Comparison of ENCODE assay signal across 8 cellular contexts in genomic region chr2:22355816-22356433, GRCh38.
DNase-seq lines count a peak whose midpoint lies in the region; ATAC-seq and TF ChIP-seq lines count a peak whose summit lies in the region.

No MANE protein-coding gene starts in this region.

- TF ChIP-seq CTCF in OCI-LY7 (conservative IDR thresholded peaks at IDR 0.05; ENCODE audit: low read length), result peak; percentile 94
- peak; percentile 44 to 74 (median 73) for TF ChIP-seq CTCF in ascending aorta (IDR thresholded peaks at IDR 0.05)

- H3K27me3 Mint-ChIP-seq in stimulated activated memory B cell treated with anti-CD40 and anti-IgM and Interleukin-4, amounts not matched to agents 10 μg/mL and 1 μg/mL and 100 μg/mL, for 72 hours, result no peaks in the 10 kb centered on the region

- no TSS peak for BruUV-seq in OCI-LY7 (replicated peaks; lab: Mats Ljungman, UMichigan)

- H3K4me1 ChIP-seq in OCI-LY7 (ENCODE audit: insufficient read depth, low read length, poor library complexity, severe bottlenecking) (no peaks in the 10 kb centered on the region), ascending aorta (no peaks in the 10 kb centered on the region)

- no peaks in the 10 kb centered on the region for H3K9me3 Mint-ChIP-seq in stimulated activated memory B cell treated with anti-CD40 and anti-IgM and Interleukin-4, amounts not matched to agents 10 μg/mL and 1 μg/mL and 100 μg/mL, for 72 hours

- H3K4me3 ChIP-seq in OCI-LY7 (ENCODE audit: low read depth, low read length, poor library complexity, severe bottlenecking) (no peak overlapping the region), ascending aorta (no peak overlapping the region)

- H3K27me3 ChIP-seq in ascending aorta, result no peaks in the 10 kb centered on the region

- ATAC-seq in Right ventricle myocardium superior (ENCODE audit: poor library complexity) (peak; percentile 58), HG02678 (IDR thresholded peaks at IDR 0.05; ENCODE audit: unreplicated experiment) (peak; percentile 84)
- ATAC-seq in stimulated activated memory B cell treated with anti-CD40 and anti-IgM and Interleukin-4, amounts not matched to agents 10 μg/mL and 1 μg/mL and 100 μg/mL, for 72 hours, result no peak

- H3K4me1 Mint-ChIP-seq in stimulated activated memory B cell treated with anti-CD40 and anti-IgM and Interleukin-4, amounts not matched to agents 10 μg/mL and 1 μg/mL and 100 μg/mL, for 72 hours, result no peaks in the 10 kb centered on the region

- H2AFZ ChIP-seq in OCI-LY7 (ENCODE audit: low read length), result no peak overlapping the region

- no peaks in the 10 kb centered on the region for H3K79me2 ChIP-seq in OCI-LY7 (ENCODE audit: insufficient read depth, low read depth, low read length)

- H3K9me3 ChIP-seq in OCI-LY7 (ENCODE audit: low read length) (no peaks in the 10 kb centered on the region), ascending aorta (no peaks in the 10 kb centered on the region)

- H3K27ac Mint-ChIP-seq in stimulated activated memory B cell treated with anti-CD40 and anti-IgM and Interleukin-4, amounts not matched to agents 10 μg/mL and 1 μg/mL and 100 μg/mL, for 72 hours, result no peak overlapping the region

- no peak overlapping the region for H3K4me2 ChIP-seq in OCI-LY7 (ENCODE audit: low read length)

- no peaks in the 10 kb centered on the region for H3K36me3 Mint-ChIP-seq in stimulated activated memory B cell treated with anti-CD40 and anti-IgM and Interleukin-4, amounts not matched to agents 10 μg/mL and 1 μg/mL and 100 μg/mL, for 72 hours

- H3K27ac ChIP-seq in OCI-LY7 (ENCODE audit: low read depth, low read length, poor library complexity, severe bottlenecking) (no peak overlapping the region), ascending aorta (no peak overlapping the region)

- CTCF ChIA-PET in OCI-LY7 (lab: Charles Lee; ENCODE audit: unreplicated experiment), result no interaction called here

- H4K20me1 ChIP-seq in OCI-LY7 (ENCODE audit: insufficient read depth, low read length), result no peaks in the 10 kb centered on the region

- POLR2A ChIA-PET in OCI-LY7 (lab: Charles Lee), result no interaction called here

- no peak overlapping the region for H3K4me3 Mint-ChIP-seq in stimulated activated memory B cell treated with anti-CD40 and anti-IgM and Interleukin-4, amounts not matched to agents 10 μg/mL and 1 μg/mL and 100 μg/mL, for 72 hours

- intact Hi-C loops in Right ventricle myocardium superior (cut with DNase I), result no loop called here
- intact Hi-C loops in cardiac septum (cut with DNase I), result no loop called here
- intact Hi-C loops in OCI-LY7 (cut with micrococcal nuclease; ENCODE audit: unreplicated experiment), result no loop called here
- intact Hi-C loops in ascending aorta (cut with DNase I), result loop anchor here (2.0 kb wide), 1 partner anchor 995 kb away; no protein-coding TSS in a partner anchor

- no peaks in the 10 kb centered on the region; the same call in 1 of the 2 replicates for H3K9me2 ChIP-seq in OCI-LY7 (ENCODE audit: insufficient read depth, low read length)

- DNase-seq in Right ventricle myocardium superior, result peak; percentile 55
- DNase-seq in cardiac septum (ENCODE audit: low spot score), result no peak
- peak; percentile 38 for DNase-seq in OCI-LY7 (ENCODE audit: low spot score)
- peak in 1 of 2 donors; percentile 76 for DNase-seq in ascending aorta (ENCODE audit: low spot score in 2 of 2)
- peak; percentile 82 for DNase-seq in inferior parietal cortex (ENCODE audit: extremely low spot score)
- DNase-seq in stimulated activated CD4-positive, alpha-beta T cell treated with anti-CD3 and anti-CD28 coated beads, Interleukin-15, amount 100 ng/mL, for 48 hours (ENCODE audit: low read depth in 2 of 2), result peak; percentile 8 to 11

- H3K36me3 ChIP-seq in OCI-LY7 (ENCODE audit: insufficient read depth, low read length) (no peaks in the 10 kb centered on the region), ascending aorta (no peaks in the 10 kb centered on the region)
